Comparison of ENCODE assay signal across 14 cellular contexts in the genomic region with DNA sequence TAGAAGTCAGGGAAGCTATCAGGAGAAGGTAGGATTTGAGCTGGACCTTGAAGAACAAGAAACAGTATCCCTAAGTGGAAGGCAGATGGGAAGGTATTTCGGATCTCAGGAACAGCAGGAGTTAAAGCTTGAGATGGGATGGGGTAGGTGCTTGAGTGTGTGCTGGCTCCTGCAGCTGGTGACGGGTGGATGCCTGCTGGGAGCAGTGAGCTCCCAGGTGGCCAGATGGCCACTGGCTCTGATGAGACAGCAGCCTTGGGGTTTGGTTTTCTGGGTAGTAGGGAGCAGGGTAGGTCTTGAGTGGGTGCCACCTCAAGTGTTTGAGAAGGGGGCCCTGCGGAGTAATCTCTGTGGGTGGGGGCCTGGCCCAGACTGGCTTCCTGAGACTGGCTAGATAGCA. TPM values are rescaled to one million over a fixed set of nuclear protein-coding genes. Genes with fewer than 3 reads are reported as not detected.
DNase-seq lines count a peak whose midpoint lies in the region; ATAC-seq, FAIRE-seq and TF ChIP-seq lines count a peak whose summit lies in the region.
"Had no signal": no experiment of that assay in that cellular context is flagged by ENCODE, and none has a peak within 500 bp of the region (broad histone marks: within the 10 kb centered on the region; RNA-seq: fewer than 3 reads in every experiment).

No MANE protein-coding gene starts in this region.

- ATAC-seq in HCT116, result no peak
- ATAC-seq: stimulated activated naive CD8-positive, alpha-beta T cell treated with anti-CD3 and anti-CD28 coated beads, Interleukin-15, Interleukin-2, amounts not matched to agents 100 U/mL and 50 U/mL, for 24 hours had no signal

- RAD21 ChIA-PET in HCT116 (lab: Charles Lee; ENCODE audit: low non-redundant PET in 1 of 2, low total read pairs in 2 of 2, uncharacterized antibody in 2 of 2, unreplicated experiment in 2 of 2), result no interaction called here

- H3K9me3 ChIP-seq in HCT116 (ENCODE audit: control insufficient read depth in 1 of 2, insufficient read depth in 1 of 2, low read depth in 1 of 2, low read length in 2 of 2) (no peaks in the 10 kb centered on the region), stomach smooth muscle (ENCODE audit: control insufficient read depth in 2 of 2, low read length in 2 of 2) (no peaks in the 10 kb centered on the region), small intestine (ENCODE audit: control insufficient read depth, low read depth) (no peaks in the 10 kb centered on the region)
- H3K9me3 ChIP-seq: Caco-2 had no signal

- no TSS peak for BruUV-seq in HCT116 (replicated peaks; lab: Mats Ljungman, UMichigan)

- H3K27ac ChIP-seq in HCT116 (ENCODE audit: low read depth, low read length), result no peak overlapping the region
- H3K27ac ChIP-seq in VCaP, result peak overlapping the region; percentile 95
- peak overlapping the region; percentile 48 for H3K27ac ChIP-seq in layer of hippocampus (ENCODE audit: low read depth, low read length)
- peak overlapping the region; percentile 62 for H3K27ac ChIP-seq in stomach smooth muscle (ENCODE audit: low read length)
- H3K27ac ChIP-seq in small intestine (ENCODE audit: low read depth in 1 of 2, low read length in 1 of 2), result peak overlapping the region in 1 of 2 donors; percentile 19

- no peaks in the 10 kb centered on the region for H3K36me3 ChIP-seq in HCT116 (ENCODE audit: control insufficient read depth in 1 of 2, insufficient read depth in 2 of 2, low read length in 2 of 2)
- H3K36me3 ChIP-seq in stomach smooth muscle (ENCODE audit: control insufficient read depth in 2 of 2, insufficient read depth in 2 of 2, low read length in 2 of 2), result no peaks in the 10 kb centered on the region
- no peaks in the 10 kb centered on the region for H3K36me3 ChIP-seq in small intestine (ENCODE audit: control insufficient read depth in 2 of 2, insufficient read depth in 2 of 2, low read length in 2 of 2)

- H3K9me2 ChIP-seq in HCT116 (ENCODE audit: insufficient read depth), result no peaks in the 10 kb centered on the region

- no peak for TF ChIP-seq CTCF in HCT116 (IDR thresholded peaks at IDR 0.05 in 2 of 3, conservative IDR thresholded peaks at IDR 0.05 in 1 of 3; ENCODE audit: borderline replicate concordance in 1 of 3, insufficient read depth in 1 of 3, low read depth in 2 of 3, low read length in 2 of 3)
- TF ChIP-seq CTCF in VCaP (conservative IDR thresholded peaks at IDR 0.05), result no peak

- POLR2A ChIA-PET in HCT116 (lab: Charles Lee), result interaction anchor here (1.6 kb wide), 1 partner anchor 9 kb away, joined by 3 read pairs; no protein-coding TSS in a partner anchor

- H3K4me1 ChIP-seq in HCT116 (ENCODE audit: control insufficient read depth in 1 of 2, insufficient read depth in 2 of 2, low read length in 2 of 2), result peaks cover 23 to 55% of the 10 kb centered on the region in 2 experiments
- peaks cover 56% of the 10 kb centered on the region for H3K4me1 ChIP-seq in stomach smooth muscle (ENCODE audit: control insufficient read depth, insufficient read depth, low read length)
- H3K4me1 ChIP-seq in small intestine (ENCODE audit: control insufficient read depth in 2 of 2, insufficient read depth in 1 of 2, low read depth in 1 of 2, low read length in 1 of 2), result peaks cover 0 to 8% of the 10 kb centered on the region in 2 donors

- DNase-seq in HCT116 (ENCODE audit: low read depth, low spot score) (no peak), NCI-H2029 (lab: John Stamatoyannopoulos, UW) (no peak), RKO (ENCODE audit: low spot score) (no peak), small intestine (no peak)
- DNase-seq: activated B cell treated with CpG ODN at 0.5 μM for 24 hours; activated T-cell treated with anti-CD3 and anti-CD28 coated beads for 4 hours; amniotic stem cell; Caco-2; effector CD8-positive, alpha-beta T cell; NCI-H1092 treated with DMSO at 0.1 percent for 48 hours; stimulated activated naive CD8-positive, alpha-beta T cell treated with anti-CD3 and anti-CD28 coated beads, Interleukin-15, Interleukin-2, amounts not matched to agents 100 U/mL and 50 U/mL, for 24 hours had no signal

- H3K4me2 ChIP-seq in HCT116 (ENCODE audit: low read length), result peak overlapping the region; percentile 45; the same call in 1 of the 2 replicates

- intact Hi-C loops in HCT116 (cut with micrococcal nuclease), result no loop called here

- H3K27me3 ChIP-seq in HCT116 (ENCODE audit: insufficient read depth, low read length) (no peaks in the 10 kb centered on the region), layer of hippocampus (ENCODE audit: control insufficient read depth, insufficient read depth, low read length) (no peaks in the 10 kb centered on the region), stomach smooth muscle (ENCODE audit: control insufficient read depth in 1 of 2, insufficient read depth in 2 of 2, low read length in 2 of 2) (no peaks in the 10 kb centered on the region), small intestine (ENCODE audit: control insufficient read depth in 2 of 2, insufficient read depth in 2 of 2, low read length in 2 of 2) (no peaks in the 10 kb centered on the region)

- no peak for TF ChIP-seq POLR2A in HCT116 (IDR thresholded peaks at IDR 0.05; ENCODE audit: borderline replicate concordance, extremely low read depth, insufficient read depth, insufficient read length)

- H3K4me3 ChIP-seq in HCT116 (replicated peaks in 1 of 2; ENCODE audit: low read depth in 1 of 2, low read length in 2 of 2) (no peak overlapping the region), stomach smooth muscle (ENCODE audit: low read length in 2 of 2) (no peak overlapping the region), small intestine (ENCODE audit: low read depth in 1 of 2, low read length in 2 of 2) (no peak overlapping the region)

- 77 to 96% (median 82%) methylated on average over 3 of the region's 3 CpGs for WGBS in small intestine, 3 donors

- H3K79me2 ChIP-seq in HCT116 (ENCODE audit: insufficient read depth, low read length), result peaks cover 92% of the 10 kb centered on the region

- no peaks in the 10 kb centered on the region; the same call in 1 of the 2 replicates for H4K20me1 ChIP-seq in HCT116 (ENCODE audit: insufficient read depth)

- H3K9ac ChIP-seq in HCT116 (ENCODE audit: low read length) (no peak overlapping the region), stomach smooth muscle (ENCODE audit: low read length in 2 of 2) (no peak overlapping the region)

- no peak overlapping the region for H2AFZ ChIP-seq in HCT116 (ENCODE audit: low read depth, low read length, poor library complexity, severe bottlenecking)

- no peak for FAIRE-seq in small intestine (lab: Jason Lieb, UNC)

- CTCF ChIA-PET in HCT116 (lab: Charles Lee), result interaction anchor here (1.0 kb wide), 1 partner anchor 115 kb away, joined by 3 read pairs; the partner anchor contains the start of gene B9D1

- no peak for TF ChIP-seq RAD21 in HCT116 (IDR thresholded peaks at IDR 0.05; ENCODE audit: low read depth)

TF ChIP-seq in HCT116, 20 proteins besides CTCF, POLR2A, EP300 and RAD21:
- TF ChIP-seq, protein P1, sequence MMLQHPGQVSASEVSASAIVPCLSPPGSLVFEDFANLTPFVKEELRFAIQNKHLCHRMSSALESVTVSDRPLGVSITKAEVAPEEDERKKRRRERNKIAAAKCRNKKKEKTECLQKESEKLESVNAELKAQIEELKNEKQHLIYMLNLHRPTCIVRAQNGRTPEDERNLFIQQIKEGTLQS (IDR thresholded peaks at IDR 0.05), result no peak
- TF ChIP-seq, protein P2, sequence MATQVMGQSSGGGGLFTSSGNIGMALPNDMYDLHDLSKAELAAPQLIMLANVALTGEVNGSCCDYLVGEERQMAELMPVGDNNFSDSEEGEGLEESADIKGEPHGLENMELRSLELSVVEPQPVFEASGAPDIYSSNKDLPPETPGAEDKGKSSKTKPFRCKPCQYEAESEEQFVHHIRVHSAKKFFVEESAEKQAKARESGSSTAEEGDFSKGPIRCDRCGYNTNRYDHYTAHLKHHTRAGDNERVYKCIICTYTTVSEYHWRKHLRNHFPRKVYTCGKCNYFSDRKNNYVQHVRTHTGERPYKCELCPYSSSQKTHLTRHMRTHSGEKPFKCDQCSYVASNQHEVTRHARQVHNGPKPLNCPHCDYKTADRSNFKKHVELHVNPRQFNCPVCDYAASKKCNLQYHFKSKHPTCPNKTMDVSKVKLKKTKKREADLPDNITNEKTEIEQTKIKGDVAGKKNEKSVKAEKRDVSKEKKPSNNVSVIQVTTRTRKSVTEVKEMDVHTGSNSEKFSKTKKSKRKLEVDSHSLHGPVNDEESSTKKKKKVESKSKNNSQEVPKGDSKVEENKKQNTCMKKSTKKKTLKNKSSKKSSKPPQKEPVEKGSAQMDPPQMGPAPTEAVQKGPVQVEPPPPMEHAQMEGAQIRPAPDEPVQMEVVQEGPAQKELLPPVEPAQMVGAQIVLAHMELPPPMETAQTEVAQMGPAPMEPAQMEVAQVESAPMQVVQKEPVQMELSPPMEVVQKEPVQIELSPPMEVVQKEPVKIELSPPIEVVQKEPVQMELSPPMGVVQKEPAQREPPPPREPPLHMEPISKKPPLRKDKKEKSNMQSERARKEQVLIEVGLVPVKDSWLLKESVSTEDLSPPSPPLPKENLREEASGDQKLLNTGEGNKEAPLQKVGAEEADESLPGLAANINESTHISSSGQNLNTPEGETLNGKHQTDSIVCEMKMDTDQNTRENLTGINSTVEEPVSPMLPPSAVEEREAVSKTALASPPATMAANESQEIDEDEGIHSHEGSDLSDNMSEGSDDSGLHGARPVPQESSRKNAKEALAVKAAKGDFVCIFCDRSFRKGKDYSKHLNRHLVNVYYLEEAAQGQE (IDR thresholded peaks at IDR 0.05; ENCODE audit: low read depth), result no peak
- TF ChIP-seq ZNF274 (IDR thresholded peaks at IDR 0.05; ENCODE audit: low read depth, low read length), result no peak
- no peak for TF ChIP-seq MAX (IDR thresholded peaks at IDR 0.05)
- TF ChIP-seq CEBPB (IDR thresholded peaks at IDR 0.05; ENCODE audit: low read depth), result no peak
- no peak for TF ChIP-seq YY1 (IDR thresholded peaks at IDR 0.05; ENCODE audit: extremely low read depth, insufficient replicate concordance, low read depth, low read length)
- TF ChIP-seq FOSL1 (IDR thresholded peaks at IDR 0.05; ENCODE audit: low read depth), result no peak
- no peak for TF ChIP-seq POLR2AphosphoS5 (IDR thresholded peaks at IDR 0.05; ENCODE audit: low read depth, low read length)
- TF ChIP-seq JUND (IDR thresholded peaks at IDR 0.05), result no peak

RNA-seq across cellular contexts. Expression of gene EPN2, which starts 10.3 kb away (rescaled TPM):
- total RNA-seq in HCT116 (2021; ENCODE audit: unreplicated experiment), result 73.1 TPM
- polyA plus RNA-seq in HCT116 (2012), result 40.3 and 44.9 TPM in 2 replicates
- 10 to 100 TPM in 1 of 3 donors, 1 to 10 TPM in 2; 4.2 to 13.8 (median 6.2) TPM for polyA plus RNA-seq in small intestine
